1 cellular context compared by ENCODE assay signal in genomic region chr22:37496651-37497599, GRCh38.
A peak's percentile ranks its signal among the peaks of the same experiment; 100 is the strongest.
TF ChIP-seq lines count a peak whose summit lies in the region.

No MANE protein-coding gene starts in this region.

TF ChIP-seq in IMR-90, 13 proteins besides CTCF, POLR2A, EP300 and RAD21 (continued from another document):
- peak; percentile 38; the same call in 1 of the 2 replicates for TF ChIP-seq MAZ (IDR thresholded peaks at IDR 0.05; ENCODE audit: borderline replicate concordance, low read depth, low read length)
- TF ChIP-seq FOS (IDR thresholded peaks at IDR 0.05; ENCODE audit: low read depth, low read length) = peak; percentile 51; the same call in 1 of the 2 replicates
- TF ChIP-seq ELK1 (IDR thresholded peaks at IDR 0.05; ENCODE audit: borderline replicate concordance, low read depth, low read length) = no peak
- no peak for TF ChIP-seq RCOR1 (IDR thresholded peaks at IDR 0.05; ENCODE audit: insufficient replicate concordance, low read length)
- no peak for TF ChIP-seq CEBPB (IDR thresholded peaks at IDR 0.05; ENCODE audit: low read depth, low read length)
